Comparison of ENCODE assay signal across 21 cellular contexts in genomic region chr10:114482915-114483314, GRCh38.
A peak's percentile ranks its signal among the peaks of the same experiment; 100 is the strongest.
DNase-seq lines count a peak whose midpoint lies in the region; ATAC-seq lines count a peak whose summit lies in the region.
"Had no signal": no experiment of that assay in that cellular context is flagged by ENCODE, and none has a peak within 500 bp of the region (broad histone marks: within the 10 kb centered on the region; RNA-seq: fewer than 3 reads in every experiment).

No MANE protein-coding gene starts in this region.

- intact Hi-C loops in left cardiac atrium (cut with DNase I) (loop anchor here in 1 of 2 donors (5.0 kb wide), 1 partner anchor 39 kb away; no protein-coding TSS in a partner anchor), sciatic nerve (cut with DNase I) (loop anchor here (10.0 kb wide), 1 partner anchor 212 kb away; no protein-coding TSS in a partner anchor)

- H3K36me3 Mint-ChIP-seq in activated naive CD8-positive, alpha-beta T cell: peaks cover 23% of the 10 kb centered on the region
- H3K36me3 Mint-ChIP-seq in activated naive CD8-positive, alpha-beta T cell treated with anti-CD3 and anti-CD28 coated beads for 36 hours: peaks cover 64% of the 10 kb centered on the region

- no peaks in the 10 kb centered on the region for H3K27me3 Mint-ChIP-seq in activated naive CD8-positive, alpha-beta T cell
- no peaks in the 10 kb centered on the region for H3K27me3 Mint-ChIP-seq in activated naive CD8-positive, alpha-beta T cell treated with anti-CD3 and anti-CD28 coated beads for 36 hours
- H3K27me3 Mint-ChIP-seq: activated CD8-positive, alpha-beta T cell treated with anti-CD3 and anti-CD28 coated beads for 36 hours had no signal

- peak; percentile 25 to 42 for ATAC-seq in left cardiac atrium
- peak; percentile 76 for ATAC-seq in sciatic nerve
- ATAC-seq: activated CD8-positive, alpha-beta T cell treated with anti-CD3 and anti-CD28 coated beads for 36 hours; K562 had no signal

- DNase-seq in activated naive CD8-positive, alpha-beta T cell treated with anti-CD3 and anti-CD28 coated beads for 36 hours: no peak
- DNase-seq in left cardiac atrium (no peak), sciatic nerve (ENCODE audit: low spot score) (no peak), DMS79 treated with DMSO at 0.1 percent for 48 hours (lab: John Stamatoyannopoulos, UW) (no peak), germinal center (ENCODE audit: low spot score) (no peak), DMS53 treated with DMSO at 0.1 percent for 48 hours (lab: John Stamatoyannopoulos, UW; ENCODE audit: unreplicated experiment) (no peak), AML-193 (lab: John Stamatoyannopoulos, UW) (no peak)
- DNase-seq: activated CD4-positive, CD25-positive, alpha-beta regulatory T cell treated with anti-CD3 and anti-CD28 coated beads, Interleukin-2, amount 50 U/mL, for 72 hours; activated CD8-positive, alpha-beta T cell treated with anti-CD3 and anti-CD28 coated beads for 36 hours; activated effector memory CD4-positive, alpha-beta T cell treated with anti-CD3 and anti-CD28 coated beads, Interleukin-2, amount 50 U/mL, for 16 hours; DMS53; effector memory CD4-positive, alpha-beta T cell; GOT3; kidney glomerular epithelial cell; NCI-H146; NCI-H510A treated with DMSO at 0.1 percent for 48 hours; SIG-M5; T-helper 1 cell had no signal

- no peaks in the 10 kb centered on the region for H3K9me3 Mint-ChIP-seq in activated naive CD8-positive, alpha-beta T cell (ENCODE audit: low read depth)
- H3K9me3 Mint-ChIP-seq in activated naive CD8-positive, alpha-beta T cell treated with anti-CD3 and anti-CD28 coated beads for 36 hours: peaks cover 6% of the 10 kb centered on the region

- H3K4me1 Mint-ChIP-seq in activated naive CD8-positive, alpha-beta T cell (ENCODE audit: low read depth): peaks cover 81% of the 10 kb centered on the region
- peaks cover 58% of the 10 kb centered on the region for H3K4me1 Mint-ChIP-seq in activated naive CD8-positive, alpha-beta T cell treated with anti-CD3 and anti-CD28 coated beads for 36 hours

- no peak overlapping the region for H3K4me3 Mint-ChIP-seq in activated naive CD8-positive, alpha-beta T cell
- H3K4me3 Mint-ChIP-seq in activated naive CD8-positive, alpha-beta T cell treated with anti-CD3 and anti-CD28 coated beads for 36 hours: no peak overlapping the region
- H3K4me3 Mint-ChIP-seq: activated CD8-positive, alpha-beta T cell treated with anti-CD3 and anti-CD28 coated beads for 36 hours; brain had no signal

- peak overlapping the region; percentile 76 for H3K27ac Mint-ChIP-seq in activated naive CD8-positive, alpha-beta T cell
- no peak overlapping the region for H3K27ac Mint-ChIP-seq in activated naive CD8-positive, alpha-beta T cell treated with anti-CD3 and anti-CD28 coated beads for 36 hours
- H3K27ac Mint-ChIP-seq: activated CD8-positive, alpha-beta T cell treated with anti-CD3 and anti-CD28 coated beads for 36 hours had no signal
